Comparison of ENCODE assay signal across 22 cellular contexts in the genomic region with DNA sequence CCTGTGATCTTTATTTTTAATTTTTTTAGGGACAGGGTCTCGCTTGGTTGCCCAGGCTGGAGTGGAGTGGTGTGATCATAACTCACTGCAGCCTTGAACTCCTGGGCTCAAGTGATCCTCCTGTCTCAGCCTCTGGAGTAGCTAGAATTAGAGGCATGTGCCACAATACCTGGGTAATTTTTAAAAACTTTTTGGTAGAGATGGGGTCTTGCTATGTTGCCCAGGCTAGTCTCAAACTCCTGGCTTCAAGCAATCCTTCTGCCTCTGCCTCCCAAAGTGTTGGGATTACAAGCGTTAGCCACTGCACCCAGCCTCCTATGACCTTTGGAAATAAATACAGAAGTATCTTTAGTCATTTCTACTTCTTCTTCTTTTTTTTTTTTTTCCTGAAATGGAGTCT. TPM values are rescaled to one million over a fixed set of nuclear protein-coding genes. Genes with fewer than 3 reads are reported as not detected.
DNase-seq lines count a peak whose midpoint lies in the region; ATAC-seq and TF ChIP-seq lines count a peak whose summit lies in the region.
"Had no signal": no experiment of that assay in that cellular context is flagged by ENCODE, and none has a peak within 500 bp of the region (broad histone marks: within the 10 kb centered on the region; RNA-seq: fewer than 3 reads in every experiment).

No MANE protein-coding gene starts in this region.

- H3K27me3 ChIP-seq in HL-60 (ENCODE audit: insufficient read depth, poor library complexity, severe bottlenecking) (no peaks in the 10 kb centered on the region), left lung (no peaks in the 10 kb centered on the region)
- H3K27me3 ChIP-seq: BLaER1 treated with 17β-estradiol and CSF1 and Interleukin-3, amounts not matched to agents 10 nM and 100 nM had no signal

- intact Hi-C loops in left lung (cut with DNase I) = no loop called here

- H3K36me3 ChIP-seq in left lung = no peaks in the 10 kb centered on the region
- H3K36me3 ChIP-seq: BLaER1 treated with 17β-estradiol and CSF1 and Interleukin-3, amounts not matched to agents 10 nM and 100 nM had no signal

- POLR2A ChIA-PET in WTC11 (lab: Charles Lee) = no interaction called here

- no peaks in the 10 kb centered on the region for H3K9me3 Mint-ChIP-seq in WTC11
- H3K9me3 Mint-ChIP-seq: CD14-positive monocyte; CD4-positive, alpha-beta memory T cell; GM23338; H9; HFFc6 had no signal

- no peaks in the 10 kb centered on the region for H3K9me3 ChIP-seq in left lung
- H3K9me3 ChIP-seq: BLaER1 treated with 17β-estradiol and CSF1 and Interleukin-3, amounts not matched to agents 10 nM and 100 nM had no signal

- peak; percentile 22 for DNase-seq in SKM-1 treated with dmso at 0.1 percent for 144 hours (lab: John Stamatoyannopoulos, UW; ENCODE audit: unreplicated experiment)
- no peak for DNase-seq in SKM-1 (lab: John Stamatoyannopoulos, UW; ENCODE audit: unreplicated experiment)
- peak in 1 of 2 experiments; percentile 9 for DNase-seq in HL-60 (ENCODE audit: low read depth in 1 of 2, low spot score in 1 of 2)
- DNase-seq in WTC11 (ENCODE audit: low spot score) = no peak
- peak; percentile 2 for DNase-seq in mesenteric fat pad (ENCODE audit: low spot score)
- no peak for DNase-seq in NCI-H2081 treated with DMSO at 0.1 percent for 48 hours (lab: John Stamatoyannopoulos, UW)
- DNase-seq in left lung = no peak
- no peak for DNase-seq in activated CD8-positive, alpha-beta memory T cell treated with anti-CD3 and anti-CD28 coated beads, Interleukin-2, amount 50 U/mL, for 4 hours
- DNase-seq: Calu3; CD4-positive, alpha-beta memory T cell; COR-L47; DMS53; DMS79 treated with DMSO at 0.1 percent for 48 hours; GF-D8; H9; HFFc6 had no signal

- H3K4me3 ChIP-seq in HL-60 (replicated peaks; ENCODE audit: insufficient read depth, low read length) = no peak overlapping the region
- no peak overlapping the region for H3K4me3 ChIP-seq in left lung
- H3K4me3 ChIP-seq: BLaER1 treated with 17β-estradiol and CSF1 and Interleukin-3, amounts not matched to agents 10 nM and 100 nM; GM23338 had no signal

- H3K27ac ChIP-seq in HL-60 (replicated peaks) = peak overlapping the region; percentile 1; the same call in 1 of the 2 replicates
- H3K27ac ChIP-seq in left lung = no peak overlapping the region
- H3K27ac ChIP-seq: 22Rv1; BLaER1 treated with 17β-estradiol and CSF1 and Interleukin-3, amounts not matched to agents 10 nM and 100 nM had no signal

- TF ChIP-seq CTCF in HL-60 (IDR thresholded peaks at IDR 0.05; ENCODE audit: insufficient read depth, low read length) (no peak), WTC11 (IDR thresholded peaks at IDR 0.05) (no peak), left lung (IDR thresholded peaks at IDR 0.05) (no peak)

- no peaks in the 10 kb centered on the region for H3K27me3 Mint-ChIP-seq in WTC11 (ENCODE audit: low read depth)
- H3K27me3 Mint-ChIP-seq: B cell; CD4-positive, alpha-beta memory T cell had no signal

- H3K4me1 Mint-ChIP-seq in WTC11 = peaks cover 7% of the 10 kb centered on the region; the same call in 1 of the 2 replicates
- H3K4me1 Mint-ChIP-seq: B cell had no signal

- no peak overlapping the region for H3K27ac Mint-ChIP-seq in WTC11
- H3K27ac Mint-ChIP-seq: B cell; CD4-positive, alpha-beta memory T cell; GM23338; H9; HFFc6 had no signal

- CTCF ChIA-PET in WTC11 (lab: Charles Lee) = no interaction called here

- ATAC-seq in WTC11 (no peak), left lung (no peak)
- ATAC-seq: GM23338, HCT116 had no signal

- H3K4me3 Mint-ChIP-seq in WTC11 = no peak overlapping the region
- H3K4me3 Mint-ChIP-seq: B cell; CD14-positive monocyte; CD4-positive, alpha-beta memory T cell; GM23338; H9; HFFc6 had no signal

- peaks cover 0 to 5% of the 10 kb centered on the region in 2 donors for H3K4me1 ChIP-seq in left lung

- no peaks in the 10 kb centered on the region for H3K36me3 Mint-ChIP-seq in WTC11

TF ChIP-seq in WTC11, 78 proteins besides CTCF, POLR2A, EP300 and RAD21:
- TF ChIP-seq IRF2 (CRISPR knock-in tag; IDR thresholded peaks at IDR 0.05; ENCODE audit: borderline replicate concordance, low read depth) (no peak), ZNF121 (CRISPR knock-in tag; IDR thresholded peaks at IDR 0.05) (peak; percentile 69; the same call in 1 of the 2 replicates), ZNF396 (CRISPR knock-in tag; IDR thresholded peaks at IDR 0.05; ENCODE audit: borderline replicate concordance) (no peak)
- TF ChIP-seq, protein P1, sequence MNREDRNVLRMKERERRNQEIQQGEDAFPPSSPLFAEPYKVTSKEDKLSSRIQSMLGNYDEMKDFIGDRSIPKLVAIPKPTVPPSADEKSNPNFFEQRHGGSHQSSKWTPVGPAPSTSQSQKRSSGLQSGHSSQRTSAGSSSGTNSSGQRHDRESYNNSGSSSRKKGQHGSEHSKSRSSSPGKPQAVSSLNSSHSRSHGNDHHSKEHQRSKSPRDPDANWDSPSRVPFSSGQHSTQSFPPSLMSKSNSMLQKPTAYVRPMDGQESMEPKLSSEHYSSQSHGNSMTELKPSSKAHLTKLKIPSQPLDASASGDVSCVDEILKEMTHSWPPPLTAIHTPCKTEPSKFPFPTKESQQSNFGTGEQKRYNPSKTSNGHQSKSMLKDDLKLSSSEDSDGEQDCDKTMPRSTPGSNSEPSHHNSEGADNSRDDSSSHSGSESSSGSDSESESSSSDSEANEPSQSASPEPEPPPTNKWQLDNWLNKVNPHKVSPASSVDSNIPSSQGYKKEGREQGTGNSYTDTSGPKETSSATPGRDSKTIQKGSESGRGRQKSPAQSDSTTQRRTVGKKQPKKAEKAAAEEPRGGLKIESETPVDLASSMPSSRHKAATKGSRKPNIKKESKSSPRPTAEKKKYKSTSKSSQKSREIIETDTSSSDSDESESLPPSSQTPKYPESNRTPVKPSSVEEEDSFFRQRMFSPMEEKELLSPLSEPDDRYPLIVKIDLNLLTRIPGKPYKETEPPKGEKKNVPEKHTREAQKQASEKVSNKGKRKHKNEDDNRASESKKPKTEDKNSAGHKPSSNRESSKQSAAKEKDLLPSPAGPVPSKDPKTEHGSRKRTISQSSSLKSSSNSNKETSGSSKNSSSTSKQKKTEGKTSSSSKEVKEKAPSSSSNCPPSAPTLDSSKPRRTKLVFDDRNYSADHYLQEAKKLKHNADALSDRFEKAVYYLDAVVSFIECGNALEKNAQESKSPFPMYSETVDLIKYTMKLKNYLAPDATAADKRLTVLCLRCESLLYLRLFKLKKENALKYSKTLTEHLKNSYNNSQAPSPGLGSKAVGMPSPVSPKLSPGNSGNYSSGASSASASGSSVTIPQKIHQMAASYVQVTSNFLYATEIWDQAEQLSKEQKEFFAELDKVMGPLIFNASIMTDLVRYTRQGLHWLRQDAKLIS (CRISPR knock-in tag; IDR thresholded peaks at IDR 0.05; ENCODE audit: borderline replicate concordance) = no peak

RNA-seq across cellular contexts. Expression of a gene that starts 11.8 kb away (rescaled TPM):
- 0.17 to 0.55 TPM (median 0.32 TPM) in 3 replicates for total RNA-seq in WTC11 (2021)
- total RNA-seq in mesenteric fat pad = 0.39 TPM
- 1 to 10 TPM in 1 of 2 donors, under 1 TPM in 1; 0.35 to 1.0 TPM for total RNA-seq in left lung
- total RNA-seq: HFFc6 had no signal

RNA-seq across cellular contexts. Expression of a gene that starts 50.7 kb away (rescaled TPM):
- 154 to 159 TPM (median 155 TPM) in 3 replicates for total RNA-seq in WTC11 (2021)
- 107 TPM for total RNA-seq in mesenteric fat pad
- 100 to 1,000 TPM in 1 of 2 donors, 10 to 100 TPM in 1; 87.4 to 107 TPM for total RNA-seq in left lung

Comparison
In these comparisons a context has a peak if more than half of its experiments do, and no peak if none do; other contexts are left out.
1. DNase-seq: peak in SKM-1 treated with dmso at 0.1 percent for 144 hours (single experiment) and mesenteric fat pad (single experiment); none in SKM-1 (single experiment), WTC11 (single experiment), NCI-H2081 treated with DMSO at 0.1 percent for 48 hours (single experiment), left lung (0 of 2) and activated CD8-positive, alpha-beta memory T cell treated with anti-CD3 and anti-CD28 coated beads, Interleukin-2, amount 50 U/mL, for 4 hours (single experiment).